16 cellular contexts compared by ENCODE assay signal in the genomic region with DNA sequence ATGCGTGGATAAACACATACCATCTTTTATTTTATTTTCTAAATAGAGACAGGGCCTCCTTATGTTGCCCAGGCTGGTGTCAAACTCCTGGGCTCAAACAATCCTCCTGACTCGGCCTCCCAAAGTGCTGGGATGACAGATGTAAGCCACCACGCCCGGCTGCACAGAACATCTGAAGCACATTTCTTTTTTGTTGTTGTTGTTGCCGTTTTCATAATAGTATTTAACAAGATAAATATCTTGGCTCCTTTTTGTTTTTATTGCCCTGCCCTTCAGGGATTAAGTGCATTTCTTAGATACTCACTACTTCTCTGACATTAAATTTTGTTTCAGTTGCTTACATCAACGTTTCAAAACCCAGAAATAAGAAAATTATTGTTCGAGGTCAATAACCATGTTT. TPM values are rescaled to one million over a fixed set of nuclear protein-coding genes. Genes with fewer than 3 reads are reported as not detected.
A peak's percentile ranks its signal among the peaks of the same experiment; 100 is the strongest.
DNase-seq lines count a peak whose midpoint lies in the region; ATAC-seq and TF ChIP-seq lines count a peak whose summit lies in the region.
"Had no signal": no experiment of that assay in that cellular context is flagged by ENCODE, and none has a peak within 500 bp of the region (broad histone marks: within the 10 kb centered on the region; RNA-seq: fewer than 3 reads in every experiment).

No MANE protein-coding gene starts in this region.

- no peak for DNase-seq in activated naive CD4-positive, alpha-beta T cell treated with Interleukin-2 at 50 U/mL for 16 hours
- DNase-seq in RPMI8226 (peak; percentile 26), endothelial cell (ENCODE audit: low spot score) (no peak), pons (ENCODE audit: low spot score) (no peak), anterior cingulate cortex (lab: John Stamatoyannopoulos, UW) (no peak)
- DNase-seq in stimulated activated effector memory CD8-positive, alpha-beta T cell treated with anti-CD3 and anti-CD28 coated beads, Interleukin-12 subunit alpha, Interleukin-12 subunit beta, amount 100 ng/mL, for 72 hours (ENCODE audit: low spot score in 2 of 2): no peak
- DNase-seq: ACHN; effector CD8-positive, alpha-beta T cell; NCI-H2029; NCI-H510A; SHP77; stimulated activated CD8-positive, alpha-beta memory T cell treated with anti-CD3 and anti-CD28 coated beads, Interleukin-4, amount 100 ng/mL, for 48 hours had no signal

- peaks cover 79% of the 10 kb centered on the region for H3K4me1 Mint-ChIP-seq in activated naive CD4-positive, alpha-beta T cell treated with anti-CD3 and anti-CD28 coated beads, Interleukin-2, amount 50 U/mL, for 24 hours
- H3K4me1 Mint-ChIP-seq in endothelial cell (ENCODE audit: unreplicated experiment): peaks cover 48% of the 10 kb centered on the region
- H3K4me1 Mint-ChIP-seq in stimulated activated effector memory CD8-positive, alpha-beta T cell treated with anti-CD3 and anti-CD28 coated beads, Interleukin-12 subunit alpha, Interleukin-12 subunit beta, amount 100 ng/mL, for 72 hours: peaks cover 73% of the 10 kb centered on the region
- peaks cover 49% of the 10 kb centered on the region for H3K4me1 Mint-ChIP-seq in stimulated activated memory B cell treated with anti-CD40 and anti-IgM and Interleukin-4, amounts not matched to agents 10 μg/mL and 1 μg/mL and 100 μg/mL, for 72 hours

- peaks cover 4% of the 10 kb centered on the region for H3K36me3 Mint-ChIP-seq in activated naive CD4-positive, alpha-beta T cell treated with anti-CD3 and anti-CD28 coated beads, Interleukin-2, amount 50 U/mL, for 24 hours
- peaks cover 4% of the 10 kb centered on the region for H3K36me3 Mint-ChIP-seq in endothelial cell (ENCODE audit: low read depth, unreplicated experiment)
- peaks cover 21% of the 10 kb centered on the region for H3K36me3 Mint-ChIP-seq in stimulated activated effector memory CD8-positive, alpha-beta T cell treated with anti-CD3 and anti-CD28 coated beads, Interleukin-12 subunit alpha, Interleukin-12 subunit beta, amount 100 ng/mL, for 72 hours
- H3K36me3 Mint-ChIP-seq in stimulated activated memory B cell treated with anti-CD40 and anti-IgM and Interleukin-4, amounts not matched to agents 10 μg/mL and 1 μg/mL and 100 μg/mL, for 72 hours: peaks cover 18% of the 10 kb centered on the region

- TF ChIP-seq CTCF in endothelial cell (IDR thresholded peaks at IDR 0.05; ENCODE audit: unreplicated experiment): no peak

- peak overlapping the region; percentile 25 for H3K27ac Mint-ChIP-seq in activated naive CD4-positive, alpha-beta T cell treated with anti-CD3 and anti-CD28 coated beads, Interleukin-2, amount 50 U/mL, for 24 hours
- H3K27ac Mint-ChIP-seq in endothelial cell (ENCODE audit: unreplicated experiment): peak overlapping the region; percentile 97
- peak overlapping the region; percentile 80 for H3K27ac Mint-ChIP-seq in stimulated activated effector memory CD8-positive, alpha-beta T cell treated with anti-CD3 and anti-CD28 coated beads, Interleukin-12 subunit alpha, Interleukin-12 subunit beta, amount 100 ng/mL, for 72 hours
- H3K27ac Mint-ChIP-seq in stimulated activated memory B cell treated with anti-CD40 and anti-IgM and Interleukin-4, amounts not matched to agents 10 μg/mL and 1 μg/mL and 100 μg/mL, for 72 hours: no peak overlapping the region
- H3K27ac Mint-ChIP-seq: WTC11 had no signal

- no peaks in the 10 kb centered on the region for H3K9me3 Mint-ChIP-seq in activated naive CD4-positive, alpha-beta T cell treated with anti-CD3 and anti-CD28 coated beads, Interleukin-2, amount 50 U/mL, for 24 hours
- H3K9me3 Mint-ChIP-seq in endothelial cell (ENCODE audit: unreplicated experiment): no peaks in the 10 kb centered on the region
- H3K9me3 Mint-ChIP-seq in stimulated activated effector memory CD8-positive, alpha-beta T cell treated with anti-CD3 and anti-CD28 coated beads, Interleukin-12 subunit alpha, Interleukin-12 subunit beta, amount 100 ng/mL, for 72 hours: no peaks in the 10 kb centered on the region
- no peaks in the 10 kb centered on the region for H3K9me3 Mint-ChIP-seq in stimulated activated memory B cell treated with anti-CD40 and anti-IgM and Interleukin-4, amounts not matched to agents 10 μg/mL and 1 μg/mL and 100 μg/mL, for 72 hours
- H3K9me3 Mint-ChIP-seq: nephron, WTC11 had no signal

- ATAC-seq in stimulated activated effector memory CD8-positive, alpha-beta T cell treated with anti-CD3 and anti-CD28 coated beads, Interleukin-12 subunit alpha, Interleukin-12 subunit beta, amount 100 ng/mL, for 72 hours: no peak
- no peak for ATAC-seq in stimulated activated memory B cell treated with anti-CD40 and anti-IgM and Interleukin-4, amounts not matched to agents 10 μg/mL and 1 μg/mL and 100 μg/mL, for 72 hours

- H3K4me3 Mint-ChIP-seq in activated naive CD4-positive, alpha-beta T cell treated with anti-CD3 and anti-CD28 coated beads, Interleukin-2, amount 50 U/mL, for 24 hours: peak overlapping the region; percentile 34
- H3K4me3 Mint-ChIP-seq in endothelial cell (ENCODE audit: unreplicated experiment): no peak overlapping the region
- H3K4me3 Mint-ChIP-seq in stimulated activated effector memory CD8-positive, alpha-beta T cell treated with anti-CD3 and anti-CD28 coated beads, Interleukin-12 subunit alpha, Interleukin-12 subunit beta, amount 100 ng/mL, for 72 hours: peak overlapping the region; percentile 55
- no peak overlapping the region for H3K4me3 Mint-ChIP-seq in stimulated activated memory B cell treated with anti-CD40 and anti-IgM and Interleukin-4, amounts not matched to agents 10 μg/mL and 1 μg/mL and 100 μg/mL, for 72 hours
- H3K4me3 Mint-ChIP-seq: nephron, WTC11 had no signal

- H3K27me3 Mint-ChIP-seq in activated naive CD4-positive, alpha-beta T cell treated with anti-CD3 and anti-CD28 coated beads, Interleukin-2, amount 50 U/mL, for 24 hours: no peaks in the 10 kb centered on the region
- peaks cover 12% of the 10 kb centered on the region for H3K27me3 Mint-ChIP-seq in endothelial cell (ENCODE audit: unreplicated experiment)
- no peaks in the 10 kb centered on the region for H3K27me3 Mint-ChIP-seq in stimulated activated memory B cell treated with anti-CD40 and anti-IgM and Interleukin-4, amounts not matched to agents 10 μg/mL and 1 μg/mL and 100 μg/mL, for 72 hours

RNA-seq across cellular contexts. Expression of gene ANKRD11, which starts 37.4 kb away (rescaled TPM):
- total RNA-seq in endothelial cell (ENCODE audit: unreplicated experiment): 165 TPM

RNA-seq across cellular contexts. Expression of gene SPG7, which starts 55.3 kb away (rescaled TPM):
- total RNA-seq in endothelial cell (ENCODE audit: unreplicated experiment): 207 TPM

Comparison
In these comparisons a context has a peak if more than half of its experiments do, and no peak if none do; other contexts are left out.
1. H3K4me3 Mint-ChIP-seq: peak in activated naive CD4-positive, alpha-beta T cell treated with anti-CD3 and anti-CD28 coated beads, Interleukin-2, amount 50 U/mL, for 24 hours (single experiment) and stimulated activated effector memory CD8-positive, alpha-beta T cell treated with anti-CD3 and anti-CD28 coated beads, Interleukin-12 subunit alpha, Interleukin-12 subunit beta, amount 100 ng/mL, for 72 hours (single experiment); none in endothelial cell (single experiment) and stimulated activated memory B cell treated with anti-CD40 and anti-IgM and Interleukin-4, amounts not matched to agents 10 μg/mL and 1 μg/mL and 100 μg/mL, for 72 hours (single experiment).